18 cellular contexts compared by ENCODE assay signal in genomic region chr3:62586356-62586755, GRCh38.
A peak's percentile ranks its signal among the peaks of the same experiment; 100 is the strongest.
DNase-seq lines count a peak whose midpoint lies in the region; ATAC-seq, FAIRE-seq and TF ChIP-seq lines count a peak whose summit lies in the region.
"Had no signal": no experiment of that assay in that cellular context is flagged by ENCODE, and none has a peak within 500 bp of the region (broad histone marks: within the 10 kb centered on the region; RNA-seq: fewer than 3 reads in every experiment).

No MANE protein-coding gene starts in this region.

- DNase-seq in AG09309 (ENCODE audit: low read depth): peak; percentile 84
- DNase-seq in MV-4-11 (lab: John Stamatoyannopoulos, UW): peak; percentile 6
- peak; percentile 93 for DNase-seq in choroid plexus epithelial cell (ENCODE audit: low read depth)
- no peak for DNase-seq in keratinocyte (ENCODE audit: low read depth, low spot score)
- no peak for DNase-seq in NCI-H2171 treated with DMSO at 0.1 percent for 48 hours (lab: John Stamatoyannopoulos, UW)
- no peak for DNase-seq in SHP77 treated with DMSO at 0.1 percent for 48 hours (lab: John Stamatoyannopoulos, UW)
- no peak for DNase-seq in HUDEP-2 (lab: John Stamatoyannopoulos, UW; ENCODE audit: unreplicated experiment in 76 of 76)
- DNase-seq: caudate nucleus; CD4-positive, CD25-positive, alpha-beta regulatory T cell; hypothalamus; midbrain; NCI-H187 treated with DMSO at 0.1 percent for 48 hours; NCI-H524 treated with DMSO at 0.1 percent for 48 hours; stimulated activated naive CD4-positive, alpha-beta T cell treated with Interleukin-2 at 50 U/mL for 16 hours; transverse colon had no signal

- FAIRE-seq in keratinocyte (lab: Jason Lieb, UNC): no peak
- FAIRE-seq: A549 had no signal

- H3K4me3 ChIP-seq in AG09309 (ENCODE audit: control insufficient read depth, low read depth, low read length) (no peak overlapping the region), choroid plexus epithelial cell (ENCODE audit: low read depth, low read length) (no peak overlapping the region), keratinocyte (ENCODE audit: control insufficient read depth in 2 of 3, extremely low read depth in 1 of 3, insufficient read depth in 2 of 3, low read depth in 1 of 3, low read length in 3 of 3) (no peak overlapping the region)
- H3K4me3 ChIP-seq: A549, transverse colon had no signal

- peak overlapping the region; percentile 44 for H2AFZ ChIP-seq in keratinocyte (ENCODE audit: control insufficient read depth, low read length)

- dilution Hi-C loops in keratinocyte (cut with MboI; ENCODE audit: extremely low pct_ligation_motif_present, low sequenced_read_pairs): no loop called here

- no peak overlapping the region for H3K9ac ChIP-seq in keratinocyte (ENCODE audit: control insufficient read depth, extremely low read depth, insufficient read depth, low read length)

- H3K36me3 ChIP-seq in keratinocyte (ENCODE audit: control insufficient read depth in 2 of 2, extremely low read depth in 1 of 2, insufficient read depth in 2 of 2, low read length in 2 of 2): no peaks in the 10 kb centered on the region
- H3K36me3 ChIP-seq: transverse colon had no signal

- peak overlapping the region; percentile 36 for H3K27ac ChIP-seq in keratinocyte (ENCODE audit: control insufficient read depth, insufficient read depth, low read length)
- H3K27ac ChIP-seq: A549, transverse colon had no signal

- TF ChIP-seq CTCF in AG09309 (IDR thresholded peaks at IDR 0.05; ENCODE audit: control insufficient read depth, insufficient read depth, low read depth, low read length, missing control alignments) (no peak), choroid plexus epithelial cell (conservative IDR thresholded peaks at IDR 0.05; ENCODE audit: low read depth, low read length) (no peak), keratinocyte (optimal IDR thresholded peaks at IDR 0.05 in 1 of 3, IDR thresholded peaks at IDR 0.05 in 1 of 3, conservative IDR thresholded peaks at IDR 0.05 in 1 of 3; ENCODE audit: extremely low read depth in 1 of 3, insufficient read depth in 2 of 3, low read length in 3 of 3) (no peak)

- no peaks in the 10 kb centered on the region for H3K9me3 ChIP-seq in keratinocyte (ENCODE audit: control insufficient read depth, low read depth, low read length)
- H3K9me3 ChIP-seq: A549, transverse colon had no signal

- no peaks in the 10 kb centered on the region for H4K20me1 ChIP-seq in keratinocyte (ENCODE audit: control insufficient read depth, extremely low read depth, insufficient read depth, low read length)

- ATAC-seq in GM18873 (IDR thresholded peaks at IDR 0.05; ENCODE audit: low FRiP score, unreplicated experiment): no peak
- ATAC-seq: A549, esophagus mucosa had no signal

- H3K79me2 ChIP-seq in keratinocyte (ENCODE audit: control insufficient read depth, insufficient read depth, low read length): no peaks in the 10 kb centered on the region

- H3K4me1 ChIP-seq in keratinocyte (ENCODE audit: control insufficient read depth, extremely low read depth, insufficient read depth, low read length): peaks cover 25% of the 10 kb centered on the region
- H3K4me1 ChIP-seq: A549, transverse colon had no signal

- no peaks in the 10 kb centered on the region for H3K9me1 ChIP-seq in keratinocyte (ENCODE audit: control insufficient read depth, extremely low read depth, insufficient read depth, low read length)

- H3K27me3 ChIP-seq in keratinocyte (ENCODE audit: control insufficient read depth, extremely low read depth, insufficient read depth, low read length): no peaks in the 10 kb centered on the region
- H3K27me3 ChIP-seq: transverse colon had no signal

- no peak overlapping the region for H3K4me2 ChIP-seq in keratinocyte (ENCODE audit: control insufficient read depth, extremely low read depth, insufficient read depth, low read depth, low read length)
- H3K4me2 ChIP-seq: A549 had no signal

Comparison
In these comparisons a context has a peak if more than half of its experiments do, and no peak if none do; other contexts are left out.
1. DNase-seq: peak in AG09309 (single experiment), MV-4-11 (single experiment) and choroid plexus epithelial cell (single experiment); none in keratinocyte (single experiment), NCI-H2171 treated with DMSO at 0.1 percent for 48 hours (single experiment), SHP77 treated with DMSO at 0.1 percent for 48 hours (single experiment) and HUDEP-2 (0 of 76).